ENCODE assay signal across 26 cellular contexts in genomic region chr7:146702898-146703297, GRCh38.
"Had no signal": no experiment of that assay in that cellular context is flagged by ENCODE, and none has a peak within 500 bp of the region (broad histone marks: within the 10 kb centered on the region; RNA-seq: fewer than 3 reads in every experiment).

No MANE protein-coding gene starts in this region.

- H3K27me3 ChIP-seq: colonic mucosa, esophagus squamous epithelium, gastrocnemius medialis, heart right ventricle, left lung had no signal

- FAIRE-seq: endometrium, islet of Langerhans, keratinocyte had no signal

- ATAC-seq: effector memory CD8-positive, alpha-beta T cell; esophagus mucosa; gastrocnemius medialis; heart right ventricle; left cardiac atrium; left lung; left ventricle myocardium superior; lower lobe of right lung; mucosa of descending colon had no signal

- H3K9me3 ChIP-seq: colonic mucosa, esophagus squamous epithelium, gastrocnemius medialis, heart right ventricle, left lung, lower lobe of right lung had no signal

- H3K27ac ChIP-seq: colonic mucosa, epithelial cell of prostate, esophagus squamous epithelium, gastrocnemius medialis, heart right ventricle, left lung, lower lobe of right lung had no signal

- H3K4me3 ChIP-seq: colonic mucosa, esophagus squamous epithelium, gastrocnemius medialis, heart right ventricle, left lung, lower lobe of right lung, mucosa of descending colon had no signal

- H3K4me1 ChIP-seq: colonic mucosa, esophagus squamous epithelium, gastrocnemius medialis, heart right ventricle, left lung, lower lobe of right lung had no signal

- H3K36me3 ChIP-seq: colonic mucosa, esophagus squamous epithelium, gastrocnemius medialis, heart right ventricle, left lung, lower lobe of right lung had no signal

- DNase-seq: colonic mucosa; cortex of kidney; effector CD8-positive, alpha-beta T cell; effector memory CD8-positive, alpha-beta T cell; endodermal cell; erythroblast; esophagus squamous epithelium; foreskin fibroblast; foreskin melanocyte; gastrocnemius medialis; glutamatergic neuron; head of caudate nucleus; heart right ventricle; hippocampal formation; left cardiac atrium; left lung; left ventricle myocardium superior; lower lobe of right lung; mesenchymal stem cell; mucosa of descending colon; naive B cell had no signal
